In the genomic region with DNA sequence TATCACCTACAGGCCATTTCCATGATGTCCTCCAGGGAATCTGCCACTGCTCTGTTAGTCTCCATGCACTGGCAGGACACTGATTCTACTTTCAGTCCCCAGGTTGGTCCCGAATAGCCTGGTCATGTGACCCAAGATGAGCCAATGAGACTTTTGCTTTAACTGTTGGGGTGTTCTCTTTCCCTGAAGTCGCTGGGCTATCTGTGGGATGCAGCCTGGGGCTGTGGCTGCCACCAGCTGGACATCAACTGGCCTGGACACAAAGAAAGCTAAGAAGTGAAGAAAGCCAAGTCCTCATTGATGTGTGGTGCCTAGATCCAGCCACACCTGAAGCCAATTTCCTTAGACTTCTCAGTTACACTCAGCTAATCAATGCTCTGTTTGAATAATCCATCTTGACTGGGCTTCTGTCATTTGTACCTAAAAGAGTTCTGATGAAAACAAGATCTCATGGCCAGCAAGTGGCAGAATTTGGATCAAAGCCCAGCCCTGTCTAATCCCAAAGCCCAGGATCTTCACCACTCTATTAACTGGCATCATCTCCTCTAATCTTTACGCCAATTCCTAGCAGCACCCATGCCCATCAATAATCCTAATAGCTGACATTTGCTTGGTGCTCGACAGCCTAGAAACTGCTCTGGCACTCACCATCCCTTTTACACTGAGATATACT, we compare ENCODE assay signal across 12 cellular contexts. TPM values are rescaled to one million over a fixed set of nuclear protein-coding genes. Genes with fewer than 3 reads are reported as not detected.
DNase-seq lines count a peak whose midpoint lies in the region; ATAC-seq and TF ChIP-seq lines count a peak whose summit lies in the region.
"Had no signal": no experiment of that assay in that cellular context is flagged by ENCODE, and none has a peak within 500 bp of the region (broad histone marks: within the 10 kb centered on the region; RNA-seq: fewer than 3 reads in every experiment).

No MANE protein-coding gene starts in this region.

- H2AFZ ChIP-seq in neural progenitor cell (replicated peaks), result no peak overlapping the region

- H3K9ac ChIP-seq in neural progenitor cell, result no peak overlapping the region

- H3K4me3 ChIP-seq in coronary artery, result no peak overlapping the region
- H3K4me3 ChIP-seq in neural progenitor cell, result no peak overlapping the region

- ATAC-seq in HG03469 (IDR thresholded peaks at IDR 0.05; ENCODE audit: unreplicated experiment), result no peak
- ATAC-seq: activated CD8-positive, alpha-beta memory T cell treated with anti-CD3 and anti-CD28 coated beads, Interleukin-2, amount 10 ng/mL, durations not matched to agents 7 days and 5 days; activated naive CD4-positive, alpha-beta T cell treated with anti-CD3 and anti-CD28 coated beads, Interleukin-2, amount 50 U/mL, for 72 hours had no signal

- no peak overlapping the region for H3K4me2 ChIP-seq in neural progenitor cell

- no peaks in the 10 kb centered on the region for H3K27me3 Mint-ChIP-seq in mesothelial cell of epicardium (ENCODE audit: low read depth)
- peaks cover 3% of the 10 kb centered on the region for H3K27me3 Mint-ChIP-seq in neural progenitor cell (ENCODE audit: insufficient read depth, low read depth)
- peaks cover 3 to 12% (median 3%) of the 10 kb centered on the region in 3 donors for H3K27me3 Mint-ChIP-seq in immature natural killer cell (ENCODE audit: low read depth in 3 of 3)

- H4K20me1 ChIP-seq in neural progenitor cell (ENCODE audit: low read depth), result peaks cover 60% of the 10 kb centered on the region

- H3K27me3 ChIP-seq in neural progenitor cell, result no peaks in the 10 kb centered on the region
- H3K27me3 ChIP-seq: neutrophil had no signal

- H3K36me3 Mint-ChIP-seq in mesothelial cell of epicardium (peaks cover 10% of the 10 kb centered on the region), neural progenitor cell (peaks cover 18% of the 10 kb centered on the region), immature natural killer cell (no peaks in the 10 kb centered on the region)
- H3K36me3 Mint-ChIP-seq: activated CD8-positive, alpha-beta memory T cell treated with anti-CD3 and anti-CD28 coated beads, Interleukin-2, amount 10 ng/mL, durations not matched to agents 7 days and 5 days; activated naive CD4-positive, alpha-beta T cell treated with anti-CD3 and anti-CD28 coated beads, Interleukin-2, amount 50 U/mL, for 72 hours had no signal

- H3K4me1 Mint-ChIP-seq in mesothelial cell of epicardium (peaks cover 32% of the 10 kb centered on the region), neural progenitor cell (peaks cover 40% of the 10 kb centered on the region), immature natural killer cell (no peaks in the 10 kb centered on the region)

- DNase-seq in NCI-H446 treated with DMSO at 0.1 percent for 48 hours (lab: John Stamatoyannopoulos, UW) (peak; percentile 78), coronary artery (ENCODE audit: low spot score) (no peak), mesothelial cell of epicardium (ENCODE audit: low spot score in 2 of 2, unreplicated experiment in 2 of 2) (no peak), substantia nigra (lab: John Stamatoyannopoulos, UW) (peak in 3 of 49 donors; percentile 40 to 57 (median 51)), neural progenitor cell (ENCODE audit: low spot score) (no peak), dedifferentiated amniotic fluid mesenchymal stem cell (ENCODE audit: extremely low spot score) (no peak), immature natural killer cell (no peak)
- DNase-seq: activated CD8-positive, alpha-beta memory T cell treated with anti-CD3 and anti-CD28 coated beads, Interleukin-2, amount 10 ng/mL, durations not matched to agents 7 days and 5 days; cortex of kidney had no signal

- no peaks in the 10 kb centered on the region for H3F3A ChIP-seq in neural progenitor cell (ENCODE audit: low read depth)

- TF ChIP-seq CTCF in coronary artery (IDR thresholded peaks at IDR 0.05) (no peak), mesothelial cell of epicardium (IDR thresholded peaks at IDR 0.05; ENCODE audit: unreplicated experiment) (no peak), neural progenitor cell (IDR thresholded peaks at IDR 0.05) (no peak)

- H3K4me1 ChIP-seq in neural progenitor cell, result no peaks in the 10 kb centered on the region

- no peak overlapping the region for H3K4me3 Mint-ChIP-seq in mesothelial cell of epicardium
- H3K4me3 Mint-ChIP-seq in neural progenitor cell, result no peak overlapping the region
- no peak overlapping the region for H3K4me3 Mint-ChIP-seq in immature natural killer cell
- H3K4me3 Mint-ChIP-seq: activated CD8-positive, alpha-beta memory T cell treated with anti-CD3 and anti-CD28 coated beads, Interleukin-2, amount 10 ng/mL, durations not matched to agents 7 days and 5 days had no signal

- H3K27ac ChIP-seq in coronary artery (peak overlapping the region; percentile 82 to 83), substantia nigra (ENCODE audit: low read depth, low read length, poor library complexity, severe bottlenecking) (peak overlapping the region; percentile 91), neural progenitor cell (no peak overlapping the region)
- H3K27ac ChIP-seq: neutrophil had no signal

- H3K27ac Mint-ChIP-seq in mesothelial cell of epicardium (peak overlapping the region; percentile 95), neural progenitor cell (no peak overlapping the region), immature natural killer cell (no peak overlapping the region)
- H3K27ac Mint-ChIP-seq: activated CD8-positive, alpha-beta memory T cell treated with anti-CD3 and anti-CD28 coated beads, Interleukin-2, amount 10 ng/mL, durations not matched to agents 7 days and 5 days; activated naive CD4-positive, alpha-beta T cell treated with anti-CD3 and anti-CD28 coated beads, Interleukin-2, amount 50 U/mL, for 72 hours had no signal

- no peaks in the 10 kb centered on the region for H3K9me3 Mint-ChIP-seq in mesothelial cell of epicardium
- no peaks in the 10 kb centered on the region for H3K9me3 Mint-ChIP-seq in neural progenitor cell
- no peaks in the 10 kb centered on the region for H3K9me3 Mint-ChIP-seq in immature natural killer cell
- H3K9me3 Mint-ChIP-seq: activated naive CD4-positive, alpha-beta T cell treated with anti-CD3 and anti-CD28 coated beads, Interleukin-2, amount 50 U/mL, for 72 hours had no signal

- H3K36me3 ChIP-seq in neural progenitor cell, result no peaks in the 10 kb centered on the region
- H3K36me3 ChIP-seq: neutrophil had no signal

- H3K9me3 ChIP-seq in neural progenitor cell (ENCODE audit: low read depth), result no peaks in the 10 kb centered on the region
- H3K9me3 ChIP-seq: neutrophil had no signal

- H3K79me2 ChIP-seq in neural progenitor cell (ENCODE audit: low read depth), result no peaks in the 10 kb centered on the region

RNA-seq across cellular contexts. Expression of gene SH3PXD2B, which starts 37.1 kb away (rescaled TPM):
- total RNA-seq in mesothelial cell of epicardium (68.9 to 74.4 TPM (median 71.4 TPM) in 3 replicates), neural progenitor cell (ENCODE audit: low replicate concordance) (27.3 and 46.3 TPM in 2 replicates)
- not detected for polyA plus RNA-seq in immature natural killer cell
